In the genomic region with DNA sequence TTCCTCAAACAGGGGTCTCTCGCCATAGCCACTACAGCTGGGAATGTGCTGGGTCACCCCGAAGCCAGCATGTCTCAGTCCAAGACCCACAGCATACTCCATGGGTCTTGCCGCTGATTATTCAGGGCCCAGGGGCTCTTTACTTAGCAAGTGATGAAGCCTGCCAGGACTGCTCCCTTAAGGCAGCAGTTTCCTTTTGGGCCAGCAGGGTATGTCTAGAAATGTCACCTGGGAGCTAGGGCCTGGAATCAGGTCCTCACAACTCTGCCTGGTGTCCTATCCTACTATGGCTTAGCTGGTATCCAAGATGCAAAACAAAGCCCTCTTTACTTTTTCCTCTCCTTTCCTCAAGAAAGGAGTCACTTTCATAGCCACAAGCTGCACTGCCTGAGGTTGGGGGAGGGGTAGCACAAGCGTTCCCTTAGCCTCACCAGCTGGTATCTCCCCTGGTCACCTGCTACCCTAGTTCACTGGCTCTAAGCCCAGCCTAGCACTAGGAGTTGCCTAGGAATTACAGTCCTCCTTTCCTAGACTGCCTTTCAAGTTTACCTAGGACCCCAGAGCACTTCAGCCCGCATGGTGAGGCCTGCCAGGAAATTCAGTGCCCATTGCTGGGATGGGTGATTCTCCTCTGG, we compare ENCODE assay signal across 15 cellular contexts. TPM values are rescaled to one million over a fixed set of nuclear protein-coding genes. Genes with fewer than 3 reads are reported as not detected.
DNase-seq lines count a peak whose midpoint lies in the region; ATAC-seq, FAIRE-seq and TF ChIP-seq lines count a peak whose summit lies in the region.
"Had no signal": no experiment of that assay in that cellular context is flagged by ENCODE, and none has a peak within 500 bp of the region (broad histone marks: within the 10 kb centered on the region; RNA-seq: fewer than 3 reads in every experiment).

No MANE protein-coding gene starts in this region.

- no peak overlapping the region for H2BK20ac ChIP-seq in H1 (ENCODE audit: low read length)

- H3K9ac ChIP-seq in HepG2 (ENCODE audit: insufficient read depth, low read depth, low read length) (no peak overlapping the region), H1 (replicated peaks in 1 of 4; ENCODE audit: extremely low read depth in 1 of 4, low read depth in 3 of 4, low read length in 3 of 4) (no peak overlapping the region)

- TF ChIP-seq CTCF in HepG2 (CRISPR knock-in tag; IDR thresholded peaks at IDR 0.05) (no peak), right lobe of liver (IDR thresholded peaks at IDR 0.05) (no peak), H1 (IDR thresholded peaks at IDR 0.05; ENCODE audit: control extremely low read depth in 1 of 3, insufficient read depth in 1 of 3, low read depth in 1 of 3, low read length in 3 of 3) (peak; percentile 16 to 50 (median 43); a peak in 3 of 4 replicates), ascending aorta (IDR thresholded peaks at IDR 0.05) (no peak), GM20000 (IDR thresholded peaks at IDR 0.05; ENCODE audit: extremely low read depth, missing control alignments) (no peak)

- TF ChIP-seq EP300 in HepG2 (IDR thresholded peaks at IDR 0.05; ENCODE audit: low read depth in 2 of 2, low read length in 2 of 2) (no peak), HepG2 (CRISPR knock-in tag; IDR thresholded peaks at IDR 0.05; ENCODE audit: borderline replicate concordance) (no peak), H1 (IDR thresholded peaks at IDR 0.05; ENCODE audit: borderline replicate concordance in 1 of 2, low read depth in 2 of 2, low read length in 2 of 2) (no peak)

- no peak overlapping the region for H2BK12ac ChIP-seq in H1 (ENCODE audit: low read depth, low read length)

- H3K36me3 ChIP-seq in HepG2 (replicated peaks in 1 of 2; ENCODE audit: control insufficient read depth in 1 of 2, insufficient read depth in 2 of 2, low read length in 2 of 2) (peaks cover 1 to 3% of the 10 kb centered on the region in 2 experiments; a peak in 1 of 5 replicates), right lobe of liver (peaks cover 0 to 11% (median 0%) of the 10 kb centered on the region in 4 donors), H1 (ENCODE audit: control insufficient read depth in 2 of 4, insufficient read depth in 4 of 4, low read length in 3 of 4) (no peaks in the 10 kb centered on the region), ascending aorta (peaks cover 6 to 18% of the 10 kb centered on the region in 2 donors)
- H3K36me3 ChIP-seq: ovary had no signal

- no peak overlapping the region for H4K5ac ChIP-seq in H1 (ENCODE audit: insufficient read length, low read depth, low read length)

- no peak overlapping the region for H2BK5ac ChIP-seq in H1 (ENCODE audit: low read depth, low read length)

- H3K23ac ChIP-seq in H1 (ENCODE audit: insufficient read length) = no peak overlapping the region

- no peak overlapping the region for H3K14ac ChIP-seq in H1 (ENCODE audit: insufficient read length)

- H3K27me3 ChIP-seq in HepG2 (ENCODE audit: control insufficient read depth in 1 of 2, insufficient read depth in 2 of 2, low read length in 2 of 2) (no peaks in the 10 kb centered on the region), right lobe of liver (no peaks in the 10 kb centered on the region), H1 (replicated peaks in 1 of 4; ENCODE audit: control insufficient read depth in 3 of 4, extremely low read depth in 1 of 4, insufficient read depth in 3 of 4, low read length in 3 of 4) (no peaks in the 10 kb centered on the region), ascending aorta (no peaks in the 10 kb centered on the region)
- H3K27me3 ChIP-seq: ovary had no signal

- no peak overlapping the region for H4K91ac ChIP-seq in H1 (replicated peaks; ENCODE audit: insufficient read length, low read length)

- TF ChIP-seq RAD21 in HepG2 (CRISPR knock-in tag; IDR thresholded peaks at IDR 0.05) (no peak), H1 (IDR thresholded peaks at IDR 0.05 in 1 of 2, conservative IDR thresholded peaks at IDR 0.05 in 1 of 2; ENCODE audit: low read depth in 2 of 2, low read length in 2 of 2) (no peak; a peak in 1 of 4 replicates)

- no peak overlapping the region for H2BK15ac ChIP-seq in H1 (ENCODE audit: low read length)

- no peak overlapping the region for H4K8ac ChIP-seq in H1 (ENCODE audit: extremely low read depth, insufficient read depth, low read length)

- H3K23me2 ChIP-seq in H1 (ENCODE audit: low read depth, low read length) = no peaks in the 10 kb centered on the region

- H3K9me3 ChIP-seq in HepG2 (ENCODE audit: low read length) (no peaks in the 10 kb centered on the region), right lobe of liver (no peaks in the 10 kb centered on the region), H1 (ENCODE audit: insufficient read depth in 2 of 2, low read depth in 1 of 2, low read length in 1 of 2) (no peaks in the 10 kb centered on the region), ascending aorta (no peaks in the 10 kb centered on the region)
- H3K9me3 ChIP-seq: ovary had no signal

- H3K27ac ChIP-seq in HepG2 (ENCODE audit: extremely low read length, insufficient read depth, low read length) = no peak overlapping the region
- H3K27ac ChIP-seq in right lobe of liver = no peak overlapping the region
- no peak overlapping the region for H3K27ac ChIP-seq in H1 (ENCODE audit: low read depth, low read length)
- H3K27ac ChIP-seq in ascending aorta = no peak overlapping the region
- H3K27ac ChIP-seq: ovary had no signal

- no peak for TF ChIP-seq POLR2A in HepG2 (IDR thresholded peaks at IDR 0.05; ENCODE audit: insufficient read depth in 1 of 2, low read depth in 2 of 2, low read length in 2 of 2)
- TF ChIP-seq POLR2A in right lobe of liver (IDR thresholded peaks at IDR 0.05) = no peak
- TF ChIP-seq POLR2A in H1 (IDR thresholded peaks at IDR 0.05; ENCODE audit: control extremely low read depth in 1 of 2, low read depth in 2 of 2, low read length in 2 of 2) = no peak

- DNase-seq in HepG2 (ENCODE audit: low spot score) (no peak), right lobe of liver (no peak), NCI-H2196 (lab: John Stamatoyannopoulos, UW; ENCODE audit: unreplicated experiment) (peak; percentile 59), H1 (ENCODE audit: low read depth in 1 of 2, low spot score in 2 of 2) (peak in 1 of 2 experiments; percentile 49), ascending aorta (ENCODE audit: low spot score in 2 of 2) (no peak), GM20000 (ENCODE audit: low spot score) (no peak)
- DNase-seq: AML-193; effector memory CD4-positive, alpha-beta T cell; Kasumi-1; ovary; stimulated activated CD4-positive, alpha-beta T cell treated with anti-CD3 and anti-CD28 coated beads, Interleukin-4, amount 100 ng/mL, for 24 hours; stimulated activated CD8-positive, alpha-beta memory T cell treated with anti-CD3 and anti-CD28 coated beads, Interleukin-4, amount 100 ng/mL, for 48 hours had no signal

- no peak overlapping the region for H3K56ac ChIP-seq in H1 (replicated peaks; ENCODE audit: insufficient read length, low read depth, low read length)

- BruUV-seq in HepG2 (replicated peaks; lab: Mats Ljungman, UMichigan) = no TSS peak

- ATAC-seq in HepG2 (peak; percentile 75), right lobe of liver (no peak), esophagus mucosa (no peak), HG02938 (IDR thresholded peaks at IDR 0.05; ENCODE audit: unreplicated experiment) (no peak)

- H3K18ac ChIP-seq in H1 (ENCODE audit: extremely low read depth, low read length) = no peak overlapping the region

- H3K79me2 ChIP-seq in HepG2 (ENCODE audit: insufficient read depth, low read length) (no peaks in the 10 kb centered on the region), H1 (ENCODE audit: control insufficient read depth in 1 of 2, insufficient read depth in 2 of 2, low read length in 2 of 2) (no peaks in the 10 kb centered on the region)

- WGBS in HepG2 (ENCODE audit: low lambda C conversion rate) = 100% methylated on average over 4 of the region's 5 CpGs
- 100% methylated on average over 1 of the region's 5 CpGs for WGBS in right lobe of liver (ENCODE audit: insufficient coverage, low coverage, low lambda C conversion rate, missing lambda C conversion rate)
- WGBS in H1 (ENCODE audit: extremely low coverage in 1 of 2, insufficient coverage in 1 of 2, insufficient read length in 1 of 2, insufficient replicate concordance in 2 of 2, low coverage in 1 of 2, low lambda C conversion rate in 2 of 2, missing lambda C conversion rate in 1 of 2), 2 experiments = 81% methylated on average over 5 of the region's 5 CpGs; no CpG with 5 or more reads in 1 of the 2 experiments

- H4K20me1 ChIP-seq in HepG2 (ENCODE audit: insufficient read depth, low read length) (no peaks in the 10 kb centered on the region), H1 (replicated peaks in 1 of 2; ENCODE audit: control insufficient read depth in 1 of 2, insufficient read depth in 2 of 2, low read length in 2 of 2) (no peaks in the 10 kb centered on the region)

- H2AK5ac ChIP-seq in H1 (ENCODE audit: low read depth, low read length) = no peak overlapping the region

- H3K4me3 ChIP-seq in HepG2 (replicated peaks in 1 of 3; ENCODE audit: insufficient read depth in 1 of 3, low read depth in 2 of 3, low read length in 3 of 3) (no peak overlapping the region), right lobe of liver (no peak overlapping the region), H1 (ENCODE audit: extremely low read depth in 1 of 4, insufficient read depth in 2 of 4, low read depth in 3 of 4, low read length in 4 of 4) (no peak overlapping the region), ascending aorta (no peak overlapping the region)
- H3K4me3 ChIP-seq: ovary had no signal

- H3K4me1 ChIP-seq in HepG2 (ENCODE audit: insufficient read depth, low read length) = no peaks in the 10 kb centered on the region
- H3K4me1 ChIP-seq in right lobe of liver = no peaks in the 10 kb centered on the region
- peaks cover 0 to 2% (median 0%) of the 10 kb centered on the region in 4 experiments; a peak in 1 of 7 replicates for H3K4me1 ChIP-seq in H1 (replicated peaks in 1 of 4; ENCODE audit: control insufficient read depth in 3 of 4, insufficient read depth in 4 of 4, low read length in 3 of 4)
- no peaks in the 10 kb centered on the region for H3K4me1 ChIP-seq in ascending aorta

- no peak for FAIRE-seq in HepG2 (lab: Jason Lieb, UNC)
- no peak for FAIRE-seq in H1 (lab: Jason Lieb, UNC)

- no peak overlapping the region for H2BK120ac ChIP-seq in H1 (replicated peaks; ENCODE audit: low read depth, low read length)

- H2AFZ ChIP-seq in HepG2 (ENCODE audit: low read length) (no peak overlapping the region), H1 (ENCODE audit: low read length) (no peak overlapping the region)

- H3K4ac ChIP-seq in H1 (replicated peaks; ENCODE audit: insufficient read length, low read depth, low read length) = no peak overlapping the region

- CTCF ChIA-PET in HepG2 (lab: Yijun Ruan, JAX; ENCODE audit: low intra/inter-chr PET ratio, low total read pairs) = no interaction called here
- CTCF ChIA-PET in H1 (lab: Charles Lee; ENCODE audit: partially characterized antibody) = interaction anchor here (0.6 to 2.7 kb wide), 15 partner anchors 10 to 343 kb away, joined by 3 to 19 read pairs (median 3); a partner anchor contains a TSS

- in situ Hi-C loops in HepG2 (cut with HindIII; ENCODE audit: extremely low pct_ligation_motif_present, low pct_unique_long_range_greater_than_20kb) = no loop called here

- intact Hi-C loops in HepG2 (cut with micrococcal nuclease; ENCODE audit: unreplicated experiment) = no loop called here
- intact Hi-C loops in right lobe of liver (cut with DNase I) = no loop called here
- intact Hi-C loops in ascending aorta (cut with DNase I) = no loop called here

- H3K4me2 ChIP-seq in HepG2 (ENCODE audit: low read depth, low read length) = no peak overlapping the region
- no peak overlapping the region for H3K4me2 ChIP-seq in H1 (ENCODE audit: insufficient read depth in 1 of 2, low read depth in 2 of 2, low read length in 2 of 2)

- POLR2A ChIA-PET in HepG2 (lab: Yijun Ruan, JAX) (no interaction called here), H1 (lab: Charles Lee; ENCODE audit: partially characterized antibody) (no interaction called here)

- no peaks in the 10 kb centered on the region for H3K79me1 ChIP-seq in H1 (ENCODE audit: low read depth, low read length)

RNA-seq across cellular contexts. Expression of a gene that starts 22.6 kb away (rescaled TPM):
- total RNA-seq in HepG2 (2016; rRNA removed; fragmentation: Illumina TruSeq; extraction: Trizol) (16.9 and 25.1 TPM in 2 replicates), right lobe of liver (1 to 10 TPM in 3 of 6 experiments, under 1 TPM in 3; 0.15 to 3.2 (median 1.0) TPM), ascending aorta (0.21 TPM), esophagus mucosa (1.4 TPM)
- total RNA-seq in HepG2 (2016; cell fraction: cytosol; rRNA removed; fragmentation: Illumina TruSeq; extraction: Trizol; ENCODE audit: low read depth) = 1.7 and 1.8 TPM in 2 replicates
- total RNA-seq in HepG2 (2016; cell fraction: insoluble cytoplasmic fraction; rRNA removed; fragmentation: Illumina TruSeq; extraction: Trizol) = 17.1 and 23.6 TPM in 2 replicates
- total RNA-seq in HepG2 (2016; cell fraction: membrane; rRNA removed; fragmentation: Illumina TruSeq; extraction: Trizol) = 6.6 and 7.3 TPM in 2 replicates
- total RNA-seq in HepG2 (2016; cell fraction: nucleus; rRNA removed; fragmentation: Illumina TruSeq; extraction: Trizol) = 47.1 and 51.5 TPM in 2 replicates
- polyA plus RNA-seq in HepG2 (2011; rRNA removed) (16.1 and 16.7 TPM in 2 replicates), H1 (2011; rRNA removed) (0.49 and 0.68 TPM in 2 replicates)
- polyA plus RNA-seq in HepG2 (2011; cell fraction: cytosol; rRNA removed) = 6.1 and 8.8 TPM in 2 replicates
- polyA plus RNA-seq in HepG2 (2011; cell fraction: nucleus; rRNA removed) = 25.7 and 29.3 TPM in 2 replicates
- polyA plus RNA-seq in HepG2 (2012) = 13.9 and 15.6 TPM in 2 replicates
- polyA plus RNA-seq in HepG2 (2016; cell fraction: cytosol; fragmentation: Illumina TruSeq; extraction: Trizol; ENCODE audit: low read depth) = 0.36 and 0.37 TPM in 2 replicates
- polyA plus RNA-seq in HepG2 (2016; cell fraction: insoluble cytoplasmic fraction; fragmentation: Illumina TruSeq; extraction: Trizol; ENCODE audit: low read depth) = 4.3 and 4.5 TPM in 2 replicates
- polyA plus RNA-seq in HepG2 (2016; cell fraction: membrane; fragmentation: Illumina TruSeq; extraction: Trizol; ENCODE audit: low read depth) = 0.42 and 0.73 TPM in 2 replicates
- polyA plus RNA-seq in HepG2 (2016; cell fraction: nucleus; fragmentation: Illumina TruSeq; extraction: Trizol; ENCODE audit: insufficient read depth, low read depth) = 41.4 and 45.9 TPM in 2 replicates
- polyA minus RNA-seq in HepG2 (2011; rRNA and poly(A)+ RNA removed; ENCODE audit: low replicate concordance) = 26.3 and 35.1 TPM in 2 replicates
- polyA minus RNA-seq in HepG2 (2011; cell fraction: cytosol; rRNA and poly(A)+ RNA removed) = 24.1 and 35.0 TPM in 2 replicates
- 50.6 and 66.1 TPM in 2 replicates for polyA minus RNA-seq in HepG2 (2011; cell fraction: nucleus; rRNA and poly(A)+ RNA removed)
- total RNA-seq in H1 (2021; fragmentation: NEBNext Ultra II Directional; extraction: Animal tissue kit (Norgen Biotek cat#: 25700)) = 1.7 and 1.9 TPM in 2 replicates
- 0.52 TPM for polyA plus RNA-seq in H1 (2011; cell fraction: cytosol; rRNA removed)
- 1.6 TPM for polyA plus RNA-seq in H1 (2011; cell fraction: nucleus; rRNA removed)
- 0.74 to 1.1 TPM (median 0.81 TPM) in 4 replicates for polyA plus RNA-seq in H1 (2012, experiment 1 of 2)
- polyA plus RNA-seq in H1 (2012, experiment 2 of 2) = 0.05 TPM
- polyA plus RNA-seq in H1 (2013, experiment 1 of 2) = 2.2 TPM
- polyA plus RNA-seq in H1 (2013, experiment 2 of 2) = 2.1 TPM
- 2.1 and 4.1 TPM in 2 replicates for polyA minus RNA-seq in H1 (2011; rRNA and poly(A)+ RNA removed)
- 1.1 TPM for polyA minus RNA-seq in H1 (2011; cell fraction: cytosol; rRNA and poly(A)+ RNA removed)
- polyA minus RNA-seq in H1 (2011; cell fraction: nucleus; rRNA and poly(A)+ RNA removed) = 4.0 TPM

RNA-seq across cellular contexts. Expression of a gene that starts 52.4 kb away (rescaled TPM):
- total RNA-seq in HepG2 (2016; rRNA removed; fragmentation: Illumina TruSeq; extraction: Trizol) (51.7 and 82.4 TPM in 2 replicates), right lobe of liver (100 to 1,000 TPM in 2 of 6 experiments, 10 to 100 TPM in 4; 34.7 to 131 (median 60.9) TPM), ascending aorta (47.8 TPM), esophagus mucosa (93.7 TPM)
- total RNA-seq in HepG2 (2016; cell fraction: cytosol; rRNA removed; fragmentation: Illumina TruSeq; extraction: Trizol; ENCODE audit: low read depth) = 12.8 and 18.2 TPM in 2 replicates
- 53.2 and 84.3 TPM in 2 replicates for total RNA-seq in HepG2 (2016; cell fraction: insoluble cytoplasmic fraction; rRNA removed; fragmentation: Illumina TruSeq; extraction: Trizol)
- total RNA-seq in HepG2 (2016; cell fraction: membrane; rRNA removed; fragmentation: Illumina TruSeq; extraction: Trizol) = 22.0 and 25.9 TPM in 2 replicates
- 61.4 and 67.1 TPM in 2 replicates for total RNA-seq in HepG2 (2016; cell fraction: nucleus; rRNA removed; fragmentation: Illumina TruSeq; extraction: Trizol)
- polyA plus RNA-seq in HepG2 (2011; rRNA removed) (28.1 and 54.2 TPM in 2 replicates), H1 (2011; rRNA removed) (4.1 and 9.0 TPM in 2 replicates)
- polyA plus RNA-seq in HepG2 (2011; cell fraction: cytosol; rRNA removed) = 16.3 and 21.6 TPM in 2 replicates
- polyA plus RNA-seq in HepG2 (2011; cell fraction: nucleus; rRNA removed) = 5.9 and 6.4 TPM in 2 replicates
- 41.1 and 53.2 TPM in 2 replicates for polyA plus RNA-seq in HepG2 (2012)
- polyA plus RNA-seq in HepG2 (2016; cell fraction: cytosol; fragmentation: Illumina TruSeq; extraction: Trizol; ENCODE audit: low read depth) = 15.9 and 16.0 TPM in 2 replicates
- 52.8 and 57.8 TPM in 2 replicates for polyA plus RNA-seq in HepG2 (2016; cell fraction: insoluble cytoplasmic fraction; fragmentation: Illumina TruSeq; extraction: Trizol; ENCODE audit: low read depth)
- polyA plus RNA-seq in HepG2 (2016; cell fraction: membrane; fragmentation: Illumina TruSeq; extraction: Trizol; ENCODE audit: low read depth) = 14.5 and 18.2 TPM in 2 replicates
- 83.7 and 90.3 TPM in 2 replicates for polyA plus RNA-seq in HepG2 (2016; cell fraction: nucleus; fragmentation: Illumina TruSeq; extraction: Trizol; ENCODE audit: insufficient read depth, low read depth)
- polyA minus RNA-seq in HepG2 (2011; rRNA and poly(A)+ RNA removed; ENCODE audit: low replicate concordance) = 10.2 and 12.9 TPM in 2 replicates
- polyA minus RNA-seq in HepG2 (2011; cell fraction: cytosol; rRNA and poly(A)+ RNA removed) = 21.3 and 25.6 TPM in 2 replicates
- polyA minus RNA-seq in HepG2 (2011; cell fraction: nucleus; rRNA and poly(A)+ RNA removed) = 18.9 and 21.6 TPM in 2 replicates
- 27.9 and 34.2 TPM in 2 replicates for total RNA-seq in H1 (2021; fragmentation: NEBNext Ultra II Directional; extraction: Animal tissue kit (Norgen Biotek cat#: 25700))
- polyA plus RNA-seq in H1 (2011; cell fraction: cytosol; rRNA removed) = 10.2 TPM
- polyA plus RNA-seq in H1 (2011; cell fraction: nucleus; rRNA removed) = 8.3 TPM
- 14.9 to 31.0 TPM (median 17.2 TPM) in 4 replicates for polyA plus RNA-seq in H1 (2012, experiment 1 of 2)
- 1.7 TPM for polyA plus RNA-seq in H1 (2012, experiment 2 of 2)
- polyA plus RNA-seq in H1 (2013, experiment 1 of 2) = 48.4 TPM
- polyA plus RNA-seq in H1 (2013, experiment 2 of 2) = 59.6 TPM
- 11.8 and 16.6 TPM in 2 replicates for polyA minus RNA-seq in H1 (2011; rRNA and poly(A)+ RNA removed)
- 12.0 TPM for polyA minus RNA-seq in H1 (2011; cell fraction: cytosol; rRNA and poly(A)+ RNA removed)
- 13.0 TPM for polyA minus RNA-seq in H1 (2011; cell fraction: nucleus; rRNA and poly(A)+ RNA removed)

RNA-seq across cellular contexts. Expression of a gene that starts 59.5 kb away (rescaled TPM):
- total RNA-seq in HepG2 (2016; rRNA removed; fragmentation: Illumina TruSeq; extraction: Trizol) = 0.81 and 1.6 TPM in 2 replicates
- 0.40 and 0.53 TPM in 2 replicates for total RNA-seq in HepG2 (2016; cell fraction: cytosol; rRNA removed; fragmentation: Illumina TruSeq; extraction: Trizol; ENCODE audit: low read depth)
- total RNA-seq in HepG2 (2016; cell fraction: insoluble cytoplasmic fraction; rRNA removed; fragmentation: Illumina TruSeq; extraction: Trizol) = 0.82 and 1.2 TPM in 2 replicates
- 0.83 and 1.3 TPM in 2 replicates for total RNA-seq in HepG2 (2016; cell fraction: membrane; rRNA removed; fragmentation: Illumina TruSeq; extraction: Trizol)
- total RNA-seq in HepG2 (2016; cell fraction: nucleus; rRNA removed; fragmentation: Illumina TruSeq; extraction: Trizol) = 0.50 and 0.65 TPM in 2 replicates
- 0.38 and 0.52 TPM in 2 replicates for polyA plus RNA-seq in HepG2 (2011; rRNA removed)
- 0.43 and 0.56 TPM in 2 replicates for polyA plus RNA-seq in HepG2 (2011; cell fraction: cytosol; rRNA removed)
- 0.82 and 0.85 TPM in 2 replicates for polyA plus RNA-seq in HepG2 (2011; cell fraction: nucleus; rRNA removed)
- polyA plus RNA-seq in HepG2 (2012) = 0.79 and 0.97 TPM in 2 replicates
- 0.18 and 0.51 TPM in 2 replicates for polyA plus RNA-seq in HepG2 (2016; cell fraction: cytosol; fragmentation: Illumina TruSeq; extraction: Trizol; ENCODE audit: low read depth)
- polyA plus RNA-seq in HepG2 (2016; cell fraction: insoluble cytoplasmic fraction; fragmentation: Illumina TruSeq; extraction: Trizol; ENCODE audit: low read depth) = 0.80 and 0.87 TPM in 2 replicates
- polyA plus RNA-seq in HepG2 (2016; cell fraction: membrane; fragmentation: Illumina TruSeq; extraction: Trizol; ENCODE audit: low read depth) = 0.63 and 0.69 TPM in 2 replicates
- polyA plus RNA-seq in HepG2 (2016; cell fraction: nucleus; fragmentation: Illumina TruSeq; extraction: Trizol; ENCODE audit: insufficient read depth, low read depth) = 1.6 and 1.8 TPM in 2 replicates
- 1.8 and 4.9 TPM in 2 replicates for polyA minus RNA-seq in HepG2 (2011; rRNA and poly(A)+ RNA removed; ENCODE audit: low replicate concordance)
- polyA minus RNA-seq in HepG2 (2011; cell fraction: cytosol; rRNA and poly(A)+ RNA removed) = 0.49 and 1.8 TPM in 2 replicates
- polyA minus RNA-seq in HepG2 (2011; cell fraction: nucleus; rRNA and poly(A)+ RNA removed) = 0.26 and 0.75 TPM in 2 replicates
- 1 to 10 TPM in 5 of 6 experiments, under 1 TPM in 1; 0.93 to 3.7 (median 2.0) TPM for total RNA-seq in right lobe of liver
- 6.3 and 8.3 TPM in 2 replicates for total RNA-seq in H1 (2021; fragmentation: NEBNext Ultra II Directional; extraction: Animal tissue kit (Norgen Biotek cat#: 25700))
- 3.8 and 6.5 TPM in 2 replicates for polyA plus RNA-seq in H1 (2011; rRNA removed)
- polyA plus RNA-seq in H1 (2011; cell fraction: cytosol; rRNA removed) = 6.6 TPM
- 6.2 TPM for polyA plus RNA-seq in H1 (2011; cell fraction: nucleus; rRNA removed)
- polyA plus RNA-seq in H1 (2012, experiment 1 of 2) = 5.3 to 11.5 TPM (median 8.7 TPM) in 4 replicates
- 4.7 TPM for polyA plus RNA-seq in H1 (2012, experiment 2 of 2)
- polyA plus RNA-seq in H1 (2013, experiment 1 of 2) = 2.4 TPM
- polyA plus RNA-seq in H1 (2013, experiment 2 of 2) = 2.6 TPM
- 8.1 and 10.1 TPM in 2 replicates for polyA minus RNA-seq in H1 (2011; rRNA and poly(A)+ RNA removed)
- polyA minus RNA-seq in H1 (2011; cell fraction: cytosol; rRNA and poly(A)+ RNA removed) = 12.1 TPM
- polyA minus RNA-seq in H1 (2011; cell fraction: nucleus; rRNA and poly(A)+ RNA removed) = 5.4 TPM
- total RNA-seq in ascending aorta = not detected
- total RNA-seq in esophagus mucosa = 0.36 TPM
- total RNA-seq: fibroblast of villous mesenchyme had no signal

Comparison
In these comparisons a context has a peak if more than half of its experiments do, and no peak if none do; other contexts are left out.
1. CTCF ChIP-seq: peak in H1 (3 of 3); none in HepG2 (single experiment), right lobe of liver (0 of 4), ascending aorta (0 of 3) and GM20000 (single experiment).